In genomic region chr7:36563706-36564325, GRCh38 we compare ENCODE assay signal across 14 cellular contexts.
DNase-seq lines count a peak whose midpoint lies in the region; ATAC-seq and TF ChIP-seq lines count a peak whose summit lies in the region.
"Had no signal": no experiment of that assay in that cellular context is flagged by ENCODE, and none has a peak within 500 bp of the region (broad histone marks: within the 10 kb centered on the region; RNA-seq: fewer than 3 reads in every experiment).

No MANE protein-coding gene starts in this region.

- CTCF ChIA-PET in activated CD8-positive, alpha-beta memory T cell treated with anti-CD3 and anti-CD28 coated beads, Interleukin-2, amount 10 ng/mL, durations not matched to agents 7 days and 5 days (lab: Charles Lee) = interaction anchor here (1.4 kb wide), 1 partner anchor 91 kb away, joined by 3 read pairs; no protein-coding TSS in a partner anchor

- intact Hi-C loops in dorsolateral prefrontal cortex (cut with DNase I) = no loop called here

- no peaks in the 10 kb centered on the region for H3K27me3 Mint-ChIP-seq in activated CD8-positive, alpha-beta memory T cell treated with anti-CD3 and anti-CD28 coated beads, Interleukin-2, amount 10 ng/mL, durations not matched to agents 7 days and 5 days

- H3K4me1 Mint-ChIP-seq in activated CD8-positive, alpha-beta memory T cell treated with anti-CD3 and anti-CD28 coated beads, Interleukin-2, amount 10 ng/mL, durations not matched to agents 7 days and 5 days = peaks cover 5% of the 10 kb centered on the region

- H3K27me3 ChIP-seq in dorsolateral prefrontal cortex = no peaks in the 10 kb centered on the region

- H3K36me3 Mint-ChIP-seq in activated CD8-positive, alpha-beta memory T cell treated with anti-CD3 and anti-CD28 coated beads, Interleukin-2, amount 10 ng/mL, durations not matched to agents 7 days and 5 days = peaks cover 23% of the 10 kb centered on the region

- no peak overlapping the region for H3K4me3 Mint-ChIP-seq in activated CD8-positive, alpha-beta memory T cell treated with anti-CD3 and anti-CD28 coated beads, Interleukin-2, amount 10 ng/mL, durations not matched to agents 7 days and 5 days

- TF ChIP-seq CTCF in AG10803 (conservative IDR thresholded peaks at IDR 0.05; ENCODE audit: low read length) = no peak
- no peak for TF ChIP-seq CTCF in choroid plexus epithelial cell (conservative IDR thresholded peaks at IDR 0.05; ENCODE audit: low read depth, low read length)
- TF ChIP-seq CTCF in dorsolateral prefrontal cortex (IDR thresholded peaks at IDR 0.05 in 54 of 56, conservative IDR thresholded peaks at IDR 0.05 in 2 of 56; ENCODE audit: low read depth in 1 of 56, partially characterized antibody in 56 of 56) = no peak

- no peak overlapping the region for H3K27ac Mint-ChIP-seq in activated CD8-positive, alpha-beta memory T cell treated with anti-CD3 and anti-CD28 coated beads, Interleukin-2, amount 10 ng/mL, durations not matched to agents 7 days and 5 days

- ATAC-seq in activated CD8-positive, alpha-beta memory T cell treated with anti-CD3 and anti-CD28 coated beads, Interleukin-2, amount 10 ng/mL, durations not matched to agents 7 days and 5 days = no peak
- ATAC-seq: GM12878 had no signal

- peaks cover 3% of the 10 kb centered on the region for H3K9me3 Mint-ChIP-seq in activated CD8-positive, alpha-beta memory T cell treated with anti-CD3 and anti-CD28 coated beads, Interleukin-2, amount 10 ng/mL, durations not matched to agents 7 days and 5 days (ENCODE audit: low read depth)

- DNase-seq in AG10803 (ENCODE audit: low read depth) (peak; percentile 0), M059J (ENCODE audit: low read depth) (peak; percentile 47), choroid plexus epithelial cell (ENCODE audit: low read depth) (peak; percentile 58), myocyte (ENCODE audit: low read depth) (peak; percentile 21), DMS53 (lab: John Stamatoyannopoulos, UW) (no peak), kidney glomerular epithelial cell (lab: John Stamatoyannopoulos, UW) (no peak), dorsolateral prefrontal cortex (no peak)
- DNase-seq in activated CD8-positive, alpha-beta memory T cell treated with anti-CD3 and anti-CD28 coated beads, Interleukin-2, amount 10 ng/mL, durations not matched to agents 7 days and 5 days = no peak
- DNase-seq: DMS79 treated with DMSO at 0.1 percent for 48 hours; KBM-7; NCI-H2029 treated with DMSO at 0.1 percent for 48 hours; NK-92 treated with Interleukin-12 subunit alpha and Interleukin-12 subunit beta, amount 100 ng/mL, for 24 hours; stimulated activated CD4-positive, alpha-beta T cell treated with anti-CD3 and anti-CD28 coated beads, Interleukin-4, amount 100 ng/mL, for 1 hour had no signal

- no peak overlapping the region for H3K27ac ChIP-seq in dorsolateral prefrontal cortex

- H3K4me3 ChIP-seq in AG10803 (ENCODE audit: low read length) (no peak overlapping the region), choroid plexus epithelial cell (ENCODE audit: low read depth, low read length) (no peak overlapping the region), dorsolateral prefrontal cortex (no peak overlapping the region)
- H3K4me3 ChIP-seq: GM12878 had no signal

Comparison
In these comparisons a context has a peak if more than half of its experiments do, and no peak if none do; other contexts are left out.
1. DNase-seq: peak in AG10803 (single experiment), M059J (single experiment), choroid plexus epithelial cell (single experiment) and myocyte (single experiment); none in activated CD8-positive, alpha-beta memory T cell treated with anti-CD3 and anti-CD28 coated beads, Interleukin-2, amount 10 ng/mL, durations not matched to agents 7 days and 5 days (single experiment), DMS53 (single experiment), kidney glomerular epithelial cell (single experiment) and dorsolateral prefrontal cortex (0 of 10).